In genomic region chr22:38866399-38867123, GRCh38 we compare ENCODE assay signal across 15 cellular contexts. TPM values are rescaled to one million over a fixed set of nuclear protein-coding genes. Genes with fewer than 3 reads are reported as not detected.
DNase-seq lines count a peak whose midpoint lies in the region; ATAC-seq, FAIRE-seq and TF ChIP-seq lines count a peak whose summit lies in the region.
"Had no signal": no experiment of that assay in that cellular context is flagged by ENCODE, and none has a peak within 500 bp of the region (broad histone marks: within the 10 kb centered on the region; RNA-seq: fewer than 3 reads in every experiment).

No MANE protein-coding gene starts in this region.

- peaks cover 4% of the 10 kb centered on the region for H3K36me3 Mint-ChIP-seq in glutamatergic neuron (ENCODE audit: unreplicated experiment)

- TF ChIP-seq EP300 in ovary (IDR thresholded peaks at IDR 0.05): no peak

- peak; percentile 83 for DNase-seq in ELF-1 (ENCODE audit: low read depth, low spot score)
- DNase-seq in glutamatergic neuron: peak; percentile 82
- peak in 4 of 5 donors; percentile 24 to 47 (median 36) for DNase-seq in ovary
- no peak for DNase-seq in GM12892 (ENCODE audit: insufficient read length)
- DNase-seq: KBM-7; NCI-H82; PC-3; stimulated activated CD4-positive, alpha-beta T cell treated with anti-CD3 and anti-CD28 coated beads, Interleukin-4, amount 100 ng/mL, for 1 hour had no signal

- H3K4me1 ChIP-seq in HEK293 (ENCODE audit: control insufficient read depth, insufficient read depth, low read length): peaks cover 8% of the 10 kb centered on the region
- peaks cover 29% of the 10 kb centered on the region for H3K4me1 ChIP-seq in ovary (ENCODE audit: insufficient read depth)

- no peaks in the 10 kb centered on the region for H3K9me3 ChIP-seq in HEK293 (ENCODE audit: control insufficient read depth, insufficient read depth, low read depth, low read length)
- H3K9me3 ChIP-seq in ovary: no peaks in the 10 kb centered on the region

- H3K27me3 ChIP-seq in ovary: no peaks in the 10 kb centered on the region

- no peak for FAIRE-seq in GM12892 (lab: Jason Lieb, UNC)
- FAIRE-seq: islet of Langerhans had no signal

- no peak for TF ChIP-seq POLR2A in ovary (IDR thresholded peaks at IDR 0.05)
- no peak for TF ChIP-seq POLR2A in GM12892 (IDR thresholded peaks at IDR 0.05; ENCODE audit: low read depth, low read length)

- 71 to 75% (median 73%) methylated on average over 69 to 75 of the region's 75 CpGs for WGBS in ovary, 3 donors

- POLR2A ChIA-PET in HEK293 (lab: Yijun Ruan, JAX): interaction anchor here (1.2 to 1.4 kb wide), 2 partner anchors 22 to 452 kb away, joined by 3 to 6 read pairs; partner anchors contain the start of gene RPL3

- intact Hi-C loops in ovary (cut with DNase I): loop anchor here (5.0 to 10.0 kb wide), 7 partner anchors 61 to 658 kb away; partner anchors contain the start of gene ATF4 (in 1 of the 4)

- H3K27ac ChIP-seq in HEK293 (ENCODE audit: extremely low read depth, low read depth, low read length) (no peak overlapping the region), ovary (no peak overlapping the region)

- CTCF ChIA-PET in HEK293 (lab: Yijun Ruan, JAX): no interaction called here

- H3K27me3 Mint-ChIP-seq in glutamatergic neuron (ENCODE audit: unreplicated experiment): peaks cover 5% of the 10 kb centered on the region
- H3K27me3 Mint-ChIP-seq: activated naive CD4-positive, alpha-beta T cell treated with anti-CD3 and anti-CD28 coated beads, Interleukin-2, amount 50 U/mL, for 24 hours had no signal

- ATAC-seq in HG02678 (IDR thresholded peaks at IDR 0.05; ENCODE audit: unreplicated experiment): no peak
- ATAC-seq in GM19324 (IDR thresholded peaks at IDR 0.05; ENCODE audit: low FRiP score, unreplicated experiment): no peak
- ATAC-seq in HG02870 (IDR thresholded peaks at IDR 0.05; ENCODE audit: unreplicated experiment): no peak
- ATAC-seq: PC-3 had no signal

- no peak overlapping the region for H3K27ac Mint-ChIP-seq in glutamatergic neuron (ENCODE audit: unreplicated experiment)
- H3K27ac Mint-ChIP-seq: T-helper 2 cell treated with Interferon-gamma antibody and Interleukin-4, amounts not matched to agents 5 μg/mL and 100 μg/mL, for 36 hours had no signal

- H3K9me3 Mint-ChIP-seq in glutamatergic neuron (ENCODE audit: unreplicated experiment): peaks cover 6% of the 10 kb centered on the region
- H3K9me3 Mint-ChIP-seq: activated naive CD4-positive, alpha-beta T cell treated with anti-CD3 and anti-CD28 coated beads, Interleukin-2, amount 50 U/mL, for 24 hours; T-helper 2 cell treated with Interferon-gamma antibody and Interleukin-4, amounts not matched to agents 5 μg/mL and 100 μg/mL, for 36 hours had no signal

- TF ChIP-seq CTCF in HEK293 (tag by site-specific recombination; IDR thresholded peaks at IDR 0.05): no peak
- TF ChIP-seq CTCF in glutamatergic neuron (IDR thresholded peaks at IDR 0.05; ENCODE audit: partially characterized antibody, unreplicated experiment): no peak
- TF ChIP-seq CTCF in ovary (IDR thresholded peaks at IDR 0.05): no peak

- peaks cover 13 to 68% of the 10 kb centered on the region in 2 experiments for H3K36me3 ChIP-seq in HEK293 (ENCODE audit: control insufficient read depth in 2 of 2, insufficient read depth in 1 of 2, low read length in 2 of 2)
- no peaks in the 10 kb centered on the region for H3K36me3 ChIP-seq in ovary

- H3K4me3 Mint-ChIP-seq in glutamatergic neuron (ENCODE audit: unreplicated experiment): no peak overlapping the region
- H3K4me3 Mint-ChIP-seq: activated naive CD4-positive, alpha-beta T cell treated with anti-CD3 and anti-CD28 coated beads, Interleukin-2, amount 50 U/mL, for 24 hours; T-helper 2 cell treated with Interferon-gamma antibody and Interleukin-4, amounts not matched to agents 5 μg/mL and 100 μg/mL, for 36 hours had no signal

- H3K4me3 ChIP-seq in HEK293 (ENCODE audit: low read depth, low read length): no peak overlapping the region
- H3K4me3 ChIP-seq in ovary: no peak overlapping the region

- peaks cover 22% of the 10 kb centered on the region for H3K4me1 Mint-ChIP-seq in glutamatergic neuron (ENCODE audit: low read depth, unreplicated experiment)

TF ChIP-seq in HEK293, 187 proteins besides CTCF, POLR2A, EP300 and RAD21:
- TF ChIP-seq ZFHX2 (tag by site-specific recombination; conservative IDR thresholded peaks at IDR 0.05) (peak; percentile 75), ZNF140 (tag by site-specific recombination; IDR thresholded peaks at IDR 0.05) (no peak), INSM2 (tag by site-specific recombination; IDR thresholded peaks at IDR 0.05) (no peak), EGR2 (tag by site-specific recombination; IDR thresholded peaks at IDR 0.05; ENCODE audit: low read depth) (peak; percentile 57; the same call in 1 of the 2 replicates)

RNA-seq across cellular contexts. Expression of gene CBX6, which starts 5.5 kb away (rescaled TPM):
- total RNA-seq in glutamatergic neuron (ENCODE audit: unreplicated experiment) (27.6 TPM), ovary (100 to 1,000 TPM in 5 of 7 donors, 10 to 100 TPM in 2; 32.7 to 175 (median 120) TPM)
- polyA plus RNA-seq in ovary: 10 to 100 TPM; 22.6 to 26.4 TPM
- 17.7 TPM for polyA plus RNA-seq in GM12892 (2012; ENCODE audit: missing spikeins)

RNA-seq across cellular contexts. Expression of gene NPTXR, which starts 22.7 kb away (rescaled TPM):
- total RNA-seq in glutamatergic neuron (ENCODE audit: unreplicated experiment): 9.2 TPM
- 10 to 100 TPM in 5 of 7 donors, 1 to 10 TPM in 2; 5.2 to 23.1 (median 15.4) TPM for total RNA-seq in ovary
- 1 to 10 TPM; 5.3 to 6.3 TPM for polyA plus RNA-seq in ovary
- polyA plus RNA-seq in GM12892 (2012; ENCODE audit: missing spikeins): 0.08 TPM
